ENCODE assay signal across 8 cellular contexts in the genomic region with DNA sequence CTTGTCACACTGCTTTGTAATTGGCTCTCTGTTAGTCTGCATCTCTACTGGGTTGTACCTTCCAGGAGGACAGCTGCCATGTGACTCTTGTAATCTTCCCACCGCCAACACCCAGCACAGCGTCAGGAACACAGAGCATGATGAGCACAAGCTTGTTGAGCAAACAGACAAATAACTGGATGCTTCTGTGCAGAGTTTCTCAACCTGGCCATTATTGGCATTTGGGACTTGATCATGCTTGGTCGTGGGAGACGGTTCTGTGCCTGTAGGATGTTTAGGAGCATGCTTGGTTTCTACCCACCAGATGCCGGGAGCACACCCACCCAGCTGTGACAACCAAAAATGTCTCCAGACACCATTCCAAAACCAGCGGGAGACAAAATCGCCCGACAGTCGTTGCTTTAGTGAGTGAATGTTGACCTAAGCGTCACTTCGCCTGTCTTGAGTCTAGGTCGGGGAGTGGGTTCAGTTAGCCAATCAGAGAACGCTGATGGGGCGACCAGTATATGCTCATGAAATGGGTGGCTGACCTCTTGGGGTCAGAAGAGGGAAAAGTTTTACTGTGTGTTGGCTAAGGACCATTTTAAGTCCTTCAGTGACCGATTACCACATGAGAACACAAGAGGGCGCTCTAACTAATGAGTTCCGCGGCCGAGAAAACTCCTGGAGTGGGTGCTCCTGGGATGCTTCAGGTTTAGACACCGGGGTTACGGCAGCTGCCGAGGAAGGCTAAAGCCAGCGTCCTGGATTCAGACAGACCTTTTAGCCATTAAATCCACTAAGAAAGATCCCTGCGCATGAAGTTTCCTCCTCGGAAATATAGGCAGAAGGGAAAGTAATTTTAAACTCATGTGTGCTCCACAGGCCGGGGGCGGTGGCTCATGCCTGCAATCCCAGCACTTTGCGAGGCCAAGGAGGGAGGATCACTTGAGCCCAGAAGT. TPM values are rescaled to one million over a fixed set of nuclear protein-coding genes. Genes with fewer than 3 reads are reported as not detected.
DNase-seq lines count a peak whose midpoint lies in the region; ATAC-seq, FAIRE-seq and TF ChIP-seq lines count a peak whose summit lies in the region.

No MANE protein-coding gene starts in this region.

- FAIRE-seq in frontal cortex (lab: Jason Lieb, UNC) (no peak), pancreas (lab: Jason Lieb, UNC) (no peak)

- H3K4me3 ChIP-seq in MM.1S (ENCODE audit: low read length): peak overlapping the region; percentile 58
- H3K4me3 ChIP-seq in RWPE2 (ENCODE audit: severe bottlenecking): no peak overlapping the region
- H3K4me3 ChIP-seq in pancreas: no peak overlapping the region

- H2AFZ ChIP-seq in MM.1S (ENCODE audit: low read length): peak overlapping the region; percentile 57

- DNase-seq in Daoy (ENCODE audit: low read depth) (peak; percentile 73), MM.1S (peak; percentile 73), RWPE2 (ENCODE audit: low spot score) (no peak), frontal cortex (ENCODE audit: low spot score in 2 of 2) (peak; percentile 42 to 75), pancreas (peak in 3 of 6 donors; percentile 36 to 58 (median 45)), ureter (ENCODE audit: low spot score) (peak; percentile 76)
- peak; percentile 21 for DNase-seq in activated effector memory CD4-positive, alpha-beta T cell treated with Interleukin-2 at 50 U/mL for 16 hours

- 35 to 41% methylated on average over 28 of the region's 28 CpGs for WGBS in pancreas, 2 donors

- no peaks in the 10 kb centered on the region for H3K9me2 ChIP-seq in MM.1S (replicated peaks; ENCODE audit: insufficient read depth, low read length)

- H3K27me3 ChIP-seq in MM.1S (replicated peaks; ENCODE audit: insufficient read depth, low read length): no peaks in the 10 kb centered on the region
- H3K27me3 ChIP-seq in RWPE2 (ENCODE audit: insufficient read depth, poor library complexity, severe bottlenecking): no peaks in the 10 kb centered on the region
- H3K27me3 ChIP-seq in pancreas: no peaks in the 10 kb centered on the region

- H3K36me3 ChIP-seq in MM.1S (replicated peaks; ENCODE audit: insufficient read depth, low read length): no peaks in the 10 kb centered on the region
- H3K36me3 ChIP-seq in RWPE2 (ENCODE audit: low read depth): no peaks in the 10 kb centered on the region
- no peaks in the 10 kb centered on the region for H3K36me3 ChIP-seq in pancreas

- ATAC-seq in RWPE2 (ENCODE audit: low read depth) (peak; percentile 73), pancreas (peak; percentile 58 to 94 (median 86)), HG02885 (IDR thresholded peaks at IDR 0.05; ENCODE audit: poor library complexity, unreplicated experiment) (no peak)

- H3K9me3 ChIP-seq in MM.1S (replicated peaks; ENCODE audit: insufficient read depth, low read length) (no peaks in the 10 kb centered on the region), RWPE2 (ENCODE audit: severe bottlenecking) (no peaks in the 10 kb centered on the region), pancreas (no peaks in the 10 kb centered on the region)

- peak overlapping the region; percentile 81; the same call in 1 of the 2 replicates for H3K4me2 ChIP-seq in MM.1S (ENCODE audit: low read depth, low read length)

- H3K4me1 ChIP-seq in MM.1S (ENCODE audit: low read length): no peaks in the 10 kb centered on the region
- no peaks in the 10 kb centered on the region for H3K4me1 ChIP-seq in RWPE2 (ENCODE audit: insufficient read depth, poor library complexity, severe bottlenecking)
- no peaks in the 10 kb centered on the region for H3K4me1 ChIP-seq in pancreas

- TF ChIP-seq CTCF in MM.1S (IDR thresholded peaks at IDR 0.05; ENCODE audit: low read length): peak; percentile 84
- TF ChIP-seq CTCF in RWPE2 (IDR thresholded peaks at IDR 0.05; ENCODE audit: poor library complexity, severe bottlenecking): peak; percentile 83
- TF ChIP-seq CTCF in pancreas (IDR thresholded peaks at IDR 0.05): peak; percentile 57 to 78 (median 75)

- no peaks in the 10 kb centered on the region for H3F3A ChIP-seq in MM.1S (ENCODE audit: insufficient read depth, low read length)

- no peaks in the 10 kb centered on the region for H4K20me1 ChIP-seq in MM.1S (ENCODE audit: insufficient read depth, low read length)

- no peaks in the 10 kb centered on the region for H3K79me2 ChIP-seq in MM.1S (ENCODE audit: low read length)

- intact Hi-C loops in pancreas (cut with DNase I): loop anchor here in 1 of 3 donors (5.0 kb wide), 1 partner anchor 91 kb away; no protein-coding TSS in a partner anchor

- H3K9ac ChIP-seq in MM.1S (ENCODE audit: low read length): no peak overlapping the region

- H3K27ac ChIP-seq in MM.1S (ENCODE audit: low read length) (no peak overlapping the region), RWPE2 (ENCODE audit: poor library complexity, severe bottlenecking) (no peak overlapping the region), pancreas (no peak overlapping the region)

RNA-seq across cellular contexts. Expression of gene TEX2, which starts 57.8 kb away (rescaled TPM):
- 14.3 and 25.1 TPM in 2 replicates for total RNA-seq in Daoy (2014; rRNA removed; shearing (Covaris generic))
- total RNA-seq in frontal cortex: 31.8 TPM
- total RNA-seq in pancreas: 10 to 100 TPM; 19.5 to 30.3 (median 26.5) TPM
- polyA plus RNA-seq in pancreas: 1 to 10 TPM; 8.9 TPM
- total RNA-seq in ureter: 31.6 TPM
